20 cellular contexts compared by ENCODE assay signal in the genomic region with DNA sequence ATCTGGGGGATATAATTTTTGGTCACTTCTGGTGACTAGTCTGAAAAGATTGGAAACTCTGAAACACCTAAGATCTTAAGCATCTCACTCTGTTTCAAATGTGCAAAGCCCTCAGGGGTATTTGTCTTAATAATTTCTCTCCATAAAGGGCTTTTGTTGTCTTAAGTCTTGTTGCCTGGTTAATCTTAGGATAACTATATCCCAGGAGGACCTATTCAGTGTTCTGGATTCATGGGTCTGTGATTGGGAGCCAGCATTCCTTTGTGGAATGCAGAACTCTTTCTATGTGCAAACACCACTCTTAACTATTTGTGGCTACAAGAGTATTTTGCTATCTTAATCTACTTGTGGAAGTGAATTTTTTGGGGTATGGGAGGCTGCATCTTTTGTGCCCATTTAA.
DNase-seq lines count a peak whose midpoint lies in the region; ATAC-seq and TF ChIP-seq lines count a peak whose summit lies in the region.
"Had no signal": no experiment of that assay in that cellular context is flagged by ENCODE, and none has a peak within 500 bp of the region (broad histone marks: within the 10 kb centered on the region; RNA-seq: fewer than 3 reads in every experiment).

No MANE protein-coding gene starts in this region.

- DNase-seq in EH (ENCODE audit: low read depth) = peak; percentile 77
- DNase-seq in HFFc6 = peak; percentile 62
- DNase-seq in fibroblast of peridontal ligament (ENCODE audit: extremely low read depth) = peak; percentile 63
- DNase-seq in type B pancreatic cell (ENCODE audit: extremely low spot score, unreplicated experiment) = no peak
- no peak for DNase-seq in cerebellar cortex (ENCODE audit: low spot score)
- DNase-seq: CD4-positive, alpha-beta memory T cell; DND-41; GDM1; IMR-90; NCI-H1092 treated with DMSO at 0.1 percent for 48 hours; NCI-H1436 treated with DMSO at 0.1 percent for 48 hours; NCI-H1930; NCI-H2227 treated with DMSO at 0.1 percent for 48 hours; NCI-H510A; NCI-H748 treated with DMSO at 0.1 percent for 48 hours; PC-9; RPMI8226; SHP77 treated with DMSO at 0.1 percent for 48 hours had no signal

- H3K27me3 Mint-ChIP-seq in HFFc6 (ENCODE audit: insufficient read depth) (no peaks in the 10 kb centered on the region), type B pancreatic cell (no peaks in the 10 kb centered on the region)
- no peaks in the 10 kb centered on the region for H3K27me3 Mint-ChIP-seq in stimulated activated memory B cell treated with anti-CD40 and anti-IgM and Interleukin-4, amounts not matched to agents 10 μg/mL and 1 μg/mL and 100 μg/mL, for 72 hours
- H3K27me3 Mint-ChIP-seq: CD4-positive, alpha-beta memory T cell had no signal

- peaks cover 41% of the 10 kb centered on the region; the same call in 1 of the 2 replicates for H3K4me1 Mint-ChIP-seq in HFFc6 (ENCODE audit: low read depth)
- peaks cover 11% of the 10 kb centered on the region for H3K4me1 Mint-ChIP-seq in type B pancreatic cell (ENCODE audit: unreplicated experiment)
- H3K4me1 Mint-ChIP-seq in stimulated activated memory B cell treated with anti-CD40 and anti-IgM and Interleukin-4, amounts not matched to agents 10 μg/mL and 1 μg/mL and 100 μg/mL, for 72 hours = no peaks in the 10 kb centered on the region
- H3K4me1 Mint-ChIP-seq: CD4-positive, alpha-beta memory T cell had no signal

- H3K27ac Mint-ChIP-seq in HFFc6 (peak overlapping the region; percentile 86), type B pancreatic cell (peak overlapping the region; percentile 7)
- no peak overlapping the region for H3K27ac Mint-ChIP-seq in stimulated activated memory B cell treated with anti-CD40 and anti-IgM and Interleukin-4, amounts not matched to agents 10 μg/mL and 1 μg/mL and 100 μg/mL, for 72 hours
- H3K27ac Mint-ChIP-seq: CD4-positive, alpha-beta memory T cell had no signal

- H3K36me3 Mint-ChIP-seq in HFFc6 (ENCODE audit: low read depth) (no peaks in the 10 kb centered on the region), type B pancreatic cell (no peaks in the 10 kb centered on the region)
- H3K36me3 Mint-ChIP-seq in stimulated activated memory B cell treated with anti-CD40 and anti-IgM and Interleukin-4, amounts not matched to agents 10 μg/mL and 1 μg/mL and 100 μg/mL, for 72 hours = no peaks in the 10 kb centered on the region
- H3K36me3 Mint-ChIP-seq: CD4-positive, alpha-beta memory T cell had no signal

- H3K4me3 Mint-ChIP-seq in HFFc6 (peak overlapping the region; percentile 33; the same call in 1 of the 2 replicates), type B pancreatic cell (no peak overlapping the region)
- H3K4me3 Mint-ChIP-seq in stimulated activated memory B cell treated with anti-CD40 and anti-IgM and Interleukin-4, amounts not matched to agents 10 μg/mL and 1 μg/mL and 100 μg/mL, for 72 hours = no peak overlapping the region
- H3K4me3 Mint-ChIP-seq: CD4-positive, alpha-beta memory T cell had no signal

- no peak for TF ChIP-seq CTCF in HFFc6 (IDR thresholded peaks at IDR 0.05)
- no peak for TF ChIP-seq CTCF in type B pancreatic cell (conservative IDR thresholded peaks at IDR 0.05)

- H3K9me3 Mint-ChIP-seq in HFFc6 = no peaks in the 10 kb centered on the region; the same call in 1 of the 2 replicates
- H3K9me3 Mint-ChIP-seq in type B pancreatic cell = peaks cover 6% of the 10 kb centered on the region
- peaks cover 2% of the 10 kb centered on the region for H3K9me3 Mint-ChIP-seq in stimulated activated memory B cell treated with anti-CD40 and anti-IgM and Interleukin-4, amounts not matched to agents 10 μg/mL and 1 μg/mL and 100 μg/mL, for 72 hours

- no peak for ATAC-seq in HG02678 (IDR thresholded peaks at IDR 0.05; ENCODE audit: unreplicated experiment)
- ATAC-seq in stimulated activated memory B cell treated with anti-CD40 and anti-IgM and Interleukin-4, amounts not matched to agents 10 μg/mL and 1 μg/mL and 100 μg/mL, for 72 hours = no peak

Comparison
In these comparisons a context has a peak if more than half of its experiments do, and no peak if none do; other contexts are left out.
1. DNase-seq: peak in EH (single experiment), HFFc6 (single experiment) and fibroblast of peridontal ligament (single experiment); none in type B pancreatic cell (single experiment) and cerebellar cortex (single experiment).